In the genomic region with DNA sequence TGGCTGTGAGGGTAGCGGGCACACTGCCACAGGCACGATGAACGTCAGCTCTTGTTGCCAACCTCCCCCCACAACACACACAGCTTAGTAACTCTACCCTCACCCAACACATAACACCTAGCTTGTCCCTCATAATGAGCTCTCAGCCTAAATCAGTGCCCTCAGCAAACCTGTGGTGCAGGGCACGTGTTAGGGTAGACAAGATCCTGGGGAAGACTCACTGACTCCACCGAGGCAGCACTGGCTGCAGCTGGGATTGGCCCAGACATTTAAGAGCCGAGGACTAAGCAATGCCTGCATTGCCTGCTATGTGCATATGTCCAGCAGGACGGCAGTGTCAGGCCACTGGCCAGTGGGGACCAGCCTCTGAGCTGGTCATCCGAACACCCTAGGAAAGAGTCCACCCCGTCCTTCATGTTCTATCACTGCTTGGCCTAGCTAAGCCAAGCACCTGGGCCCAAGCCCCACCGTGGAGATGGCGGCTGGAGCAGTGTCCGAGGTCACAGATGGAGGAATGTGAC, we compare ENCODE assay signal across 29 cellular contexts. TPM values are rescaled to one million over a fixed set of nuclear protein-coding genes. Genes with fewer than 3 reads are reported as not detected.
DNase-seq lines count a peak whose midpoint lies in the region; ATAC-seq and TF ChIP-seq lines count a peak whose summit lies in the region.
"Had no signal": no experiment of that assay in that cellular context is flagged by ENCODE, and none has a peak within 500 bp of the region (broad histone marks: within the 10 kb centered on the region; RNA-seq: fewer than 3 reads in every experiment).

No MANE protein-coding gene starts in this region.

- TF ChIP-seq CTCF in right atrium auricular region (IDR thresholded peaks at IDR 0.05) (no peak), GM20000 (IDR thresholded peaks at IDR 0.05; ENCODE audit: extremely low read depth, missing control alignments) (no peak), upper lobe of right lung (IDR thresholded peaks at IDR 0.05) (no peak)

- H4K8ac ChIP-seq in mesendoderm (ENCODE audit: low read depth, low read length): no peak overlapping the region

- H2BK5ac ChIP-seq in mesendoderm (ENCODE audit: low read length): no peak overlapping the region

- no peak overlapping the region for H3K56ac ChIP-seq in mesendoderm (ENCODE audit: low read length)

- H3K4me1 ChIP-seq in right atrium auricular region (peaks cover 0 to 25% of the 10 kb centered on the region in 2 donors), upper lobe of right lung (peaks cover 11% of the 10 kb centered on the region), mesendoderm (ENCODE audit: control insufficient read depth, low read depth, low read length) (no peaks in the 10 kb centered on the region)
- H3K4me1 ChIP-seq: psoas muscle, SJCRH30 had no signal

- no peak overlapping the region for H2BK120ac ChIP-seq in mesendoderm (ENCODE audit: low read depth, low read length)

- H3K4me2 ChIP-seq in mesendoderm (ENCODE audit: low read length): no peak overlapping the region
- H3K4me2 ChIP-seq: BLaER1 had no signal

- H3K79me1 ChIP-seq in mesendoderm (ENCODE audit: low read length): no peaks in the 10 kb centered on the region

- H3K4me3 ChIP-seq in right atrium auricular region: no peak overlapping the region
- no peak overlapping the region for H3K4me3 ChIP-seq in upper lobe of right lung
- no peak overlapping the region for H3K4me3 ChIP-seq in mesendoderm (ENCODE audit: low read length)
- H3K4me3 ChIP-seq: BLaER1, cardiac muscle cell, psoas muscle, SJCRH30, transverse colon had no signal

- no peak overlapping the region for H2BK15ac ChIP-seq in mesendoderm (replicated peaks; ENCODE audit: low read depth)

- intact Hi-C loops in Right ventricle myocardium inferior (cut with DNase I) (no loop called here), upper lobe of right lung (cut with DNase I) (loop anchor here (5.0 to 10.0 kb wide), 2 partner anchors 62 to 134 kb away; no protein-coding TSS in a partner anchor)

- H3K36me3 ChIP-seq in right atrium auricular region (no peaks in the 10 kb centered on the region), upper lobe of right lung (no peaks in the 10 kb centered on the region), mesendoderm (ENCODE audit: control insufficient read depth, insufficient read depth, low read length) (no peaks in the 10 kb centered on the region)
- H3K36me3 ChIP-seq: BLaER1, cardiac muscle cell, SJCRH30, transverse colon had no signal

- no CpG with 5 or more reads among the region's 12 CpGs for WGBS in mesendoderm (ENCODE audit: extremely low coverage, insufficient coverage, low lambda C conversion rate)

- H3K27ac ChIP-seq in right atrium auricular region (no peak overlapping the region), upper lobe of right lung (no peak overlapping the region), mesendoderm (ENCODE audit: low read depth, low read length) (no peak overlapping the region)
- H3K27ac ChIP-seq: BLaER1, cardiac muscle cell, psoas muscle, SJCRH30, transverse colon had no signal

- no peak overlapping the region for H2AK5ac ChIP-seq in mesendoderm (ENCODE audit: low read length)

- H3K79me2 ChIP-seq in mesendoderm (ENCODE audit: control insufficient read depth, insufficient read depth, low read length): no peaks in the 10 kb centered on the region

- H3K23ac ChIP-seq in mesendoderm (ENCODE audit: low read length): no peak overlapping the region

- H3K9me3 ChIP-seq in right atrium auricular region (no peaks in the 10 kb centered on the region), upper lobe of right lung (no peaks in the 10 kb centered on the region)
- H3K9me3 ChIP-seq: psoas muscle, SJCRH30, transverse colon had no signal

- H3K27me3 ChIP-seq in right atrium auricular region: peaks cover 0 to 5% of the 10 kb centered on the region in 2 donors
- peaks cover 32% of the 10 kb centered on the region for H3K27me3 ChIP-seq in upper lobe of right lung
- H3K27me3 ChIP-seq in mesendoderm (ENCODE audit: insufficient read depth, low read length, poor library complexity): peaks cover 26% of the 10 kb centered on the region
- H3K27me3 ChIP-seq: SJCRH30 had no signal

- no peak overlapping the region for H3K18ac ChIP-seq in mesendoderm (ENCODE audit: low read length)

- no peak overlapping the region for H3K4ac ChIP-seq in mesendoderm (ENCODE audit: low read depth, low read length)

- no peak overlapping the region for H3K9ac ChIP-seq in mesendoderm (ENCODE audit: low read length)
- H3K9ac ChIP-seq: BLaER1 had no signal

- H4K5ac ChIP-seq in mesendoderm (ENCODE audit: low read length): no peak overlapping the region

- no peak for ATAC-seq in Right ventricle myocardium inferior
- ATAC-seq in upper lobe of right lung: no peak
- ATAC-seq: effector memory CD8-positive, alpha-beta T cell; left lobe of liver; psoas muscle; stimulated activated memory B cell treated with anti-CD40 and anti-IgM and Interleukin-4, amounts not matched to agents 10 μg/mL and 1 μg/mL and 100 μg/mL, for 72 hours had no signal

- DNase-seq in right atrium auricular region (ENCODE audit: low spot score) (peak; percentile 56), Right ventricle myocardium inferior (ENCODE audit: missing footprints) (no peak), GM20000 (ENCODE audit: low spot score) (peak; percentile 3), islet precursor cell (peak; percentile 42), upper lobe of right lung (peak; percentile 45), dedifferentiated amniotic fluid mesenchymal stem cell (ENCODE audit: extremely low spot score) (no peak), NCI-H2171 treated with DMSO at 0.1 percent for 48 hours (lab: John Stamatoyannopoulos, UW) (no peak), mesendoderm (no peak)
- DNase-seq: activated CD4-positive, alpha-beta memory T cell treated with anti-CD3 and anti-CD28 coated beads for 36 hours; activated CD4-positive, CD25-positive, alpha-beta regulatory T cell; activated CD8-positive, alpha-beta memory T cell treated with anti-CD3 and anti-CD28 coated beads, Interleukin-2, amount 50 U/mL, for 48 hours; cortex of kidney; effector memory CD8-positive, alpha-beta T cell; immature natural killer cell; mesenchymal stem cell; NCI-H1436; NCI-H2081; psoas muscle; SJCRH30; SW 1271; transverse colon had no signal

RNA-seq across cellular contexts. Expression of a gene that starts 32.9 kb away (rescaled TPM):
- total RNA-seq in right atrium auricular region (1 to 10 TPM in 1 of 2 donors, under 1 TPM in 1; 0.85 to 2.7 TPM), Right ventricle myocardium inferior (not detected), upper lobe of right lung (3.4 TPM)
- polyA plus RNA-seq in mesendoderm (2013, experiment 1 of 2): 0.13 TPM
- 0.10 TPM for polyA plus RNA-seq in mesendoderm (2013, experiment 2 of 2)
- total RNA-seq: activated CD4-positive, alpha-beta memory T cell treated with anti-CD3 and anti-CD28 coated beads for 36 hours; cardiac muscle cell; epithelial cell of proximal tubule; LHCN-M2; NCI-H460; RPMI7951; SJCRH30 had no signal
- polyA plus RNA-seq: cardiac muscle cell, immature natural killer cell had no signal

RNA-seq across cellular contexts. Expression of a gene that starts 40.0 kb away (rescaled TPM):
- total RNA-seq in right atrium auricular region (10 to 100 TPM; 27.9 to 43.6 TPM), Right ventricle myocardium inferior (34.5 TPM), upper lobe of right lung (19.8 TPM)
- 0.48 TPM for polyA plus RNA-seq in mesendoderm (2013, experiment 1 of 2)
- polyA plus RNA-seq in mesendoderm (2013, experiment 2 of 2): 0.36 TPM

Comparison
In these comparisons a context has a peak if more than half of its experiments do, and no peak if none do; other contexts are left out.
1. DNase-seq: peak in right atrium auricular region (single experiment), GM20000 (single experiment), islet precursor cell (single experiment) and upper lobe of right lung (single experiment); none in Right ventricle myocardium inferior (single experiment), dedifferentiated amniotic fluid mesenchymal stem cell (single experiment), NCI-H2171 treated with DMSO at 0.1 percent for 48 hours (single experiment) and mesendoderm (single experiment).